ENCODE assay signal across 8 cellular contexts in genomic region chr1:221741971-221742554, GRCh38. TPM values are rescaled to one million over a fixed set of nuclear protein-coding genes. Genes with fewer than 3 reads are reported as not detected.
DNase-seq lines count a peak whose midpoint lies in the region; ATAC-seq and TF ChIP-seq lines count a peak whose summit lies in the region.

TSS of gene DUSP10 (minus strand) at chr1:221742089. CDS start at chr1:221739744, 2,345 bp downstream.

- H3K36me3 Mint-ChIP-seq in T-cell (peaks cover 26% of the 10 kb centered on the region), type B pancreatic cell (peaks cover 18% of the 10 kb centered on the region)

- TF ChIP-seq CTCF in GM13976 (IDR thresholded peaks at IDR 0.05; ENCODE audit: borderline replicate concordance, control extremely low read depth, extremely low read depth, insufficient read depth, missing control alignments) = no peak
- TF ChIP-seq CTCF in adrenal gland (IDR thresholded peaks at IDR 0.05) = no peak
- TF ChIP-seq CTCF in heart right ventricle (IDR thresholded peaks at IDR 0.05) = no peak
- no peak for TF ChIP-seq CTCF in type B pancreatic cell (conservative IDR thresholded peaks at IDR 0.05)

- peaks cover 10 to 29% (median 23%) of the 10 kb centered on the region in 3 donors for H3K4me1 Mint-ChIP-seq in T-cell
- peaks cover 9% of the 10 kb centered on the region for H3K4me1 Mint-ChIP-seq in type B pancreatic cell (ENCODE audit: unreplicated experiment)

- H3K27ac Mint-ChIP-seq in T-cell = peak within 1 kb of the TSS in 1 of 2 donors; percentile 80
- no peak within 1 kb of the TSS for H3K27ac Mint-ChIP-seq in type B pancreatic cell

- peak; percentile 80 for ATAC-seq in HG02852 (IDR thresholded peaks at IDR 0.05; ENCODE audit: unreplicated experiment)
- ATAC-seq in T-cell (replicated peaks in 1 of 4) = peak; percentile 83 to 89 (median 86)
- peak; percentile 93 to 98 (median 97) for ATAC-seq in heart right ventricle

- POLR2A ChIA-PET in T-cell (lab: Charles Lee) = interaction anchor here (0.6 to 5.5 kb wide), 26 partner anchors 9 to 971 kb away, joined by 3 to 218 read pairs (median 4); partner anchors contain the start of genes BROX (in 1 of the 2) and TAF1A (in 1 of the 2)

- H3K9me3 Mint-ChIP-seq in T-cell (no peaks in the 10 kb centered on the region), type B pancreatic cell (no peaks in the 10 kb centered on the region)

- H3K36me3 ChIP-seq in adrenal gland (replicated peaks in 1 of 2) = no peaks in the 10 kb centered on the region
- peaks cover 0 to 23% (median 0%) of the 10 kb centered on the region in 9 donors for H3K36me3 ChIP-seq in heart right ventricle

- peak within 1 kb of the TSS in 1 of 3 donors; percentile 82 for H3K4me3 Mint-ChIP-seq in T-cell
- H3K4me3 Mint-ChIP-seq in type B pancreatic cell = no peak within 1 kb of the TSS

- peak; percentile 92 to 98 for TF ChIP-seq POLR2A in adrenal gland (IDR thresholded peaks at IDR 0.05)

- intact Hi-C loops in adrenal gland (cut with DNase I) = loop anchor here in 1 of 2 donors (10.0 kb wide), 2 partner anchors 143 to 197 kb away; no protein-coding TSS in a partner anchor
- intact Hi-C loops in heart right ventricle (cut with DNase I) = loop anchor here in 5 of 10 donors (5.0 to 10.0 kb wide), 9 partner anchors 170 to 713 kb away; no protein-coding TSS in a partner anchor

- CTCF ChIA-PET in T-cell (lab: Charles Lee) = interaction anchor here (0.5 to 2.1 kb wide), 17 partner anchors 9 to 1653 kb away, joined by 3 to 16 read pairs (median 4); partner anchors contain the start of gene BPNT1 (in 1 of the 2)

- DNase-seq in GM13976 (ENCODE audit: low spot score) (peak; percentile 99), NCI-H146 (lab: John Stamatoyannopoulos, UW) (peak; percentile 99), T-cell (peak; percentile 94 to 100 (median 99)), adrenal gland (peak; percentile 99 to 100 (median 99)), heart right ventricle (peak; percentile 96 to 99), pons (ENCODE audit: low spot score) (peak; percentile 100), type B pancreatic cell (ENCODE audit: extremely low spot score, unreplicated experiment) (peak; percentile 97)

- 0 to 1% (median 0%) methylated on average over 27 to 34 of the region's 34 CpGs for WGBS in adrenal gland, 4 donors
- WGBS in heart right ventricle, 2 donors = 0 to 1% methylated on average over 34 of the region's 34 CpGs

- H3K4me3 ChIP-seq in adrenal gland = peak within 1 kb of the TSS; percentile 59 to 84 (median 80)
- H3K4me3 ChIP-seq in heart right ventricle = peak within 1 kb of the TSS; percentile 54 to 86 (median 67)

- H3K27ac ChIP-seq in adrenal gland (peak within 1 kb of the TSS; percentile 88 to 98 (median 98)), heart right ventricle (peak within 1 kb of the TSS; percentile 86 to 100 (median 98))

- in situ Hi-C loops in GM13976 (cut with MboI; ENCODE audit: low sequenced_read_pairs, unreplicated experiment) = loop anchor here (25.0 kb wide), 1 partner anchor 420 kb away; no protein-coding TSS in a partner anchor

- H3K27me3 Mint-ChIP-seq in T-cell = no peaks in the 10 kb centered on the region
- H3K27me3 Mint-ChIP-seq in type B pancreatic cell = peaks cover 10% of the 10 kb centered on the region

- H3K9me3 ChIP-seq in adrenal gland (replicated peaks in 1 of 3) = no peaks in the 10 kb centered on the region
- H3K9me3 ChIP-seq in heart right ventricle = no peaks in the 10 kb centered on the region

- peaks cover 0 to 13% of the 10 kb centered on the region in 2 donors for H3K4me1 ChIP-seq in adrenal gland (replicated peaks in 1 of 2)
- peaks cover 3 to 30% (median 18%) of the 10 kb centered on the region in 9 donors for H3K4me1 ChIP-seq in heart right ventricle

- H3K27me3 ChIP-seq in adrenal gland (no peaks in the 10 kb centered on the region), heart right ventricle (no peaks in the 10 kb centered on the region)

RNA-seq across cellular contexts. Expression of gene DUSP10, which starts in this region (rescaled TPM):
- total RNA-seq in T-cell = 10 to 100 TPM in 2 of 5 donors, 1 to 10 TPM in 3; 5.2 to 64.2 (median 6.0) TPM
- total RNA-seq in adrenal gland = 10 to 100 TPM in 2 of 8 donors, 1 to 10 TPM in 6; 3.7 to 22.1 (median 7.5) TPM
- 1 to 10 TPM; 2.6 to 8.1 (median 5.1) TPM for polyA plus RNA-seq in adrenal gland
- total RNA-seq in heart right ventricle = 1 to 10 TPM; 1.8 to 9.7 (median 4.0) TPM
- 1 to 10 TPM; 2.8 to 3.6 TPM for polyA plus RNA-seq in heart right ventricle
- total RNA-seq in type B pancreatic cell (ENCODE audit: low replicate concordance) = 19.6 and 29.4 TPM in 2 replicates

Comparison
In these comparisons a context has a peak if more than half of its experiments do, and no peak if none do; other contexts are left out.
1. Peak in every context shown above with its lines: DNase-seq, ATAC-seq, H3K4me3 ChIP-seq and H3K27ac ChIP-seq.